26 cellular contexts compared by ENCODE assay signal in genomic region chr16:49654425-49654824, GRCh38.
DNase-seq lines count a peak whose midpoint lies in the region; ATAC-seq, FAIRE-seq and TF ChIP-seq lines count a peak whose summit lies in the region.
"Had no signal": no experiment of that assay in that cellular context is flagged by ENCODE, and none has a peak within 500 bp of the region (broad histone marks: within the 10 kb centered on the region; RNA-seq: fewer than 3 reads in every experiment).

No MANE protein-coding gene starts in this region.

- no peak for TF ChIP-seq CTCF in H9 (conservative IDR thresholded peaks at IDR 0.05)
- no peak for TF ChIP-seq CTCF in H1 (IDR thresholded peaks at IDR 0.05; ENCODE audit: control extremely low read depth in 1 of 3, insufficient read depth in 1 of 3, low read depth in 1 of 3, low read length in 3 of 3)
- TF ChIP-seq CTCF in osteoblast (IDR thresholded peaks at IDR 0.05; ENCODE audit: extremely low read depth, low read depth, low read length) = no peak

- no peak overlapping the region for H3K27ac ChIP-seq in H9 (ENCODE audit: insufficient read length, low read depth, low read length)
- H3K27ac ChIP-seq in H1 (ENCODE audit: low read depth, low read length) = no peak overlapping the region
- no peak overlapping the region for H3K27ac ChIP-seq in osteoblast (ENCODE audit: low read depth, low read length)
- H3K27ac ChIP-seq: BLaER1 had no signal

- no peak overlapping the region for H2AK5ac ChIP-seq in H9 (ENCODE audit: insufficient read length, low read length)
- H2AK5ac ChIP-seq in H1 (ENCODE audit: low read depth, low read length) = no peak overlapping the region

- H2AFZ ChIP-seq in H9 (ENCODE audit: low read length) = no peak overlapping the region
- H2AFZ ChIP-seq in H1 (ENCODE audit: low read length) = no peak overlapping the region
- no peak overlapping the region for H2AFZ ChIP-seq in osteoblast (ENCODE audit: low read length)

- H2BK15ac ChIP-seq in H9 (ENCODE audit: low read depth, low read length) = no peak overlapping the region
- 0 out of 2 replicates have a peak overlapping the region, but pooled peaks have one; percentile 46 for H2BK15ac ChIP-seq in H1 (ENCODE audit: low read length)

- H3K4me3 ChIP-seq in H1 (ENCODE audit: extremely low read depth in 1 of 4, insufficient read depth in 2 of 4, low read depth in 3 of 4, low read length in 4 of 4) (no peak overlapping the region), osteoblast (ENCODE audit: insufficient read depth, low read length) (no peak overlapping the region)
- H3K4me3 ChIP-seq: BLaER1 had no signal

- no peak overlapping the region for H3K18ac ChIP-seq in H9 (ENCODE audit: insufficient read length, low read depth, low read length)
- no peak overlapping the region for H3K18ac ChIP-seq in H1 (ENCODE audit: extremely low read depth, low read length)

- H3K27me3 ChIP-seq in H9 (ENCODE audit: insufficient read depth, low read length) (no peaks in the 10 kb centered on the region), H1 (replicated peaks in 1 of 4; ENCODE audit: control insufficient read depth in 3 of 4, extremely low read depth in 1 of 4, insufficient read depth in 3 of 4, low read length in 3 of 4) (no peaks in the 10 kb centered on the region), osteoblast (ENCODE audit: insufficient read depth, low read length) (no peaks in the 10 kb centered on the region)
- H3K27me3 ChIP-seq: BE2C, BLaER1 had no signal

- no CpG with 5 or more reads among the region's 4 CpGs for WGBS in H9 (ENCODE audit: extremely low coverage, insufficient read length, low lambda C conversion rate)
- WGBS in H1 (ENCODE audit: extremely low coverage in 1 of 2, insufficient coverage in 1 of 2, insufficient read length in 1 of 2, insufficient replicate concordance in 2 of 2, low coverage in 1 of 2, low lambda C conversion rate in 2 of 2, missing lambda C conversion rate in 1 of 2), 2 experiments = 100% methylated on average over 4 of the region's 4 CpGs; no CpG with 5 or more reads in 1 of the 2 experiments

- no peak for FAIRE-seq in H1 (lab: Jason Lieb, UNC)
- FAIRE-seq: A204.1, D721Med, G401.6, GM12891, GM19239 had no signal

- no peaks in the 10 kb centered on the region for H3K9me3 ChIP-seq in H9 (ENCODE audit: control insufficient read depth, low read depth, low read length)
- H3K9me3 ChIP-seq in H1 (ENCODE audit: insufficient read depth in 2 of 2, low read depth in 1 of 2, low read length in 1 of 2) = no peaks in the 10 kb centered on the region
- H3K9me3 ChIP-seq in osteoblast (ENCODE audit: low read depth, low read length) = no peaks in the 10 kb centered on the region
- H3K9me3 ChIP-seq: BE2C, BLaER1, Caco-2 had no signal

- H3K56ac ChIP-seq in H9 (ENCODE audit: insufficient read length, low read depth, low read length) (no peak overlapping the region), H1 (replicated peaks; ENCODE audit: insufficient read length, low read depth, low read length) (no peak overlapping the region)

- no peaks in the 10 kb centered on the region for H4K20me1 ChIP-seq in H9 (ENCODE audit: control insufficient read depth, insufficient read depth, insufficient read length)
- H4K20me1 ChIP-seq in H1 (replicated peaks in 1 of 2; ENCODE audit: control insufficient read depth in 1 of 2, insufficient read depth in 2 of 2, low read length in 2 of 2) = no peaks in the 10 kb centered on the region
- no peaks in the 10 kb centered on the region for H4K20me1 ChIP-seq in osteoblast (ENCODE audit: insufficient read depth, low read length)
- H4K20me1 ChIP-seq: BLaER1 had no signal

- H3K4me1 Mint-ChIP-seq in H9 = peaks cover 11 to 24% of the 10 kb centered on the region in 2 experiments
- H3K4me1 Mint-ChIP-seq: CD14-positive monocyte; CD4-positive, alpha-beta memory T cell; CD8-positive, alpha-beta memory T cell had no signal

- H3K23me2 ChIP-seq in H9 (ENCODE audit: insufficient read length, low read depth, low read length, poor library complexity, severe bottlenecking) (no peaks in the 10 kb centered on the region), H1 (ENCODE audit: low read depth, low read length) (no peaks in the 10 kb centered on the region)

- peaks cover 0 to 2% (median 0%) of the 10 kb centered on the region in 3 experiments; a peak in 3 of 7 replicates for H3K36me3 Mint-ChIP-seq in H9 (ENCODE audit: insufficient read depth in 1 of 3, low read depth in 3 of 3)
- H3K36me3 Mint-ChIP-seq: CD14-positive monocyte; CD4-positive, alpha-beta memory T cell; CD4-positive, CD25-positive, alpha-beta regulatory T cell; CD8-positive, alpha-beta memory T cell had no signal

- no peak overlapping the region for H3T11ph ChIP-seq in H9 (ENCODE audit: low read length)

- no peak overlapping the region for H3K4me3 Mint-ChIP-seq in H9
- H3K4me3 Mint-ChIP-seq: CD14-positive monocyte; CD4-positive, alpha-beta memory T cell; CD4-positive, CD25-positive, alpha-beta regulatory T cell; CD8-positive, alpha-beta memory T cell had no signal

- H3K4me1 ChIP-seq in H9 (ENCODE audit: insufficient read depth, low read length) (no peaks in the 10 kb centered on the region), H1 (replicated peaks in 1 of 4; ENCODE audit: control insufficient read depth in 3 of 4, insufficient read depth in 4 of 4, low read length in 3 of 4) (peaks cover 0 to 6% (median 0%) of the 10 kb centered on the region in 4 experiments; a peak in 2 of 7 replicates), osteoblast (ENCODE audit: insufficient read depth, low read length) (peaks cover 26% of the 10 kb centered on the region)
- H3K4me1 ChIP-seq: Caco-2 had no signal

- H4K5ac ChIP-seq in H9 (ENCODE audit: insufficient read length, low read depth, low read length) = no peak overlapping the region
- no peak overlapping the region for H4K5ac ChIP-seq in H1 (ENCODE audit: insufficient read length, low read depth, low read length)

- H3K9me3 Mint-ChIP-seq in H9 = peaks cover 0 to 2% of the 10 kb centered on the region in 2 experiments; a peak in 1 of 5 replicates

- no peak overlapping the region for H3K4ac ChIP-seq in H9 (ENCODE audit: low read depth, low read length)
- H3K4ac ChIP-seq in H1 (replicated peaks; ENCODE audit: insufficient read length, low read depth, low read length) = no peak overlapping the region

- TF ChIP-seq POLR2A in H1 (IDR thresholded peaks at IDR 0.05; ENCODE audit: control extremely low read depth in 1 of 2, low read depth in 2 of 2, low read length in 2 of 2) = no peak

- peak overlapping the region; percentile 12; the same call in 1 of the 2 replicates for H3K14ac ChIP-seq in H9 (ENCODE audit: insufficient read depth, low read length)
- H3K14ac ChIP-seq in H1 (ENCODE audit: insufficient read length) = no peak overlapping the region

- no peaks in the 10 kb centered on the region; the same call in 1 of the 2 replicates for H3K27me3 Mint-ChIP-seq in H9 (ENCODE audit: low read depth)
- H3K27me3 Mint-ChIP-seq: CD4-positive, CD25-positive, alpha-beta regulatory T cell had no signal

- POLR2A ChIA-PET in H1 (lab: Charles Lee; ENCODE audit: partially characterized antibody) = interaction anchor here (1.2 to 2.3 kb wide), 2 partner anchors 9 to 44 kb away, joined by 8 read pairs; no protein-coding TSS in a partner anchor

- H3K27ac Mint-ChIP-seq in H9 = peak overlapping the region in 1 of 3 experiments; percentile 40; a peak in 1 of 7 replicates
- H3K27ac Mint-ChIP-seq: CD14-positive monocyte; CD4-positive, alpha-beta memory T cell; CD8-positive, alpha-beta memory T cell had no signal

- H3K4me2 ChIP-seq in H9 (ENCODE audit: insufficient read depth, insufficient read length, low read length) (no peak overlapping the region), H1 (ENCODE audit: insufficient read depth in 1 of 2, low read depth in 2 of 2, low read length in 2 of 2) (no peak overlapping the region), osteoblast (ENCODE audit: insufficient read depth, low read length) (no peak overlapping the region)
- H3K4me2 ChIP-seq: BLaER1 had no signal

- H2BK120ac ChIP-seq in H9 (ENCODE audit: low read depth, low read length, poor library complexity, severe bottlenecking) = no peak overlapping the region
- H2BK120ac ChIP-seq in H1 (replicated peaks; ENCODE audit: low read depth, low read length) = no peak overlapping the region

- H3K9ac ChIP-seq in H9 (ENCODE audit: extremely low read depth, insufficient read length, low read length) (no peak overlapping the region), H1 (replicated peaks in 1 of 4; ENCODE audit: extremely low read depth in 1 of 4, low read depth in 3 of 4, low read length in 3 of 4) (no peak overlapping the region)
- H3K9ac ChIP-seq: BLaER1 had no signal

- H3K79me2 ChIP-seq in H9 (ENCODE audit: insufficient read depth, low read length) = no peaks in the 10 kb centered on the region
- peaks cover 0 to 3% of the 10 kb centered on the region in 2 experiments; a peak in 1 of 4 replicates for H3K79me2 ChIP-seq in H1 (ENCODE audit: control insufficient read depth in 1 of 2, insufficient read depth in 2 of 2, low read length in 2 of 2)
- no peaks in the 10 kb centered on the region for H3K79me2 ChIP-seq in osteoblast (ENCODE audit: insufficient read depth, low read length)

- no peak overlapping the region for H2BK20ac ChIP-seq in H9 (ENCODE audit: low read depth, low read length, poor library complexity, severe bottlenecking)
- no peak overlapping the region for H2BK20ac ChIP-seq in H1 (ENCODE audit: low read length)

- H2BK12ac ChIP-seq in H9 (ENCODE audit: insufficient read length, low read depth, low read length) (no peak overlapping the region), H1 (ENCODE audit: low read depth, low read length) (no peak overlapping the region)

- no peak overlapping the region for H4K8ac ChIP-seq in H9 (replicated peaks; ENCODE audit: insufficient read length, low read depth, low read length)
- no peak overlapping the region for H4K8ac ChIP-seq in H1 (ENCODE audit: extremely low read depth, insufficient read depth, low read length)

- ATAC-seq in left lobe of liver = peak; percentile 53
- ATAC-seq in HG03025 (IDR thresholded peaks at IDR 0.05; ENCODE audit: low FRiP score, unreplicated experiment) = no peak

- no peak for TF ChIP-seq RAD21 in H1 (IDR thresholded peaks at IDR 0.05 in 1 of 2, conservative IDR thresholded peaks at IDR 0.05 in 1 of 2; ENCODE audit: low read depth in 2 of 2, low read length in 2 of 2)

- no peaks in the 10 kb centered on the region for H3K79me1 ChIP-seq in H9 (ENCODE audit: insufficient read depth, low read depth, low read length, poor library complexity, severe bottlenecking)
- 0 out of 2 replicates have a peak, but pooled peaks cover 2% of the 10 kb centered on the region for H3K79me1 ChIP-seq in H1 (ENCODE audit: low read depth, low read length)

- H4K91ac ChIP-seq in H9 (ENCODE audit: insufficient read length, low read depth, low read length) (no peak overlapping the region), H1 (replicated peaks; ENCODE audit: insufficient read length, low read length) (no peak overlapping the region)

- CTCF ChIA-PET in H1 (lab: Charles Lee; ENCODE audit: partially characterized antibody) = interaction anchor here (0.7 to 2.2 kb wide), 4 partner anchors 10 to 88 kb away, joined by 3 to 11 read pairs (median 3); no protein-coding TSS in a partner anchor

- no peaks in the 10 kb centered on the region for H3K36me3 ChIP-seq in H1 (ENCODE audit: control insufficient read depth in 2 of 4, insufficient read depth in 4 of 4, low read length in 3 of 4)
- no peaks in the 10 kb centered on the region for H3K36me3 ChIP-seq in osteoblast (ENCODE audit: insufficient read depth, low read length)
- H3K36me3 ChIP-seq: BE2C, BLaER1 had no signal

- H2BK5ac ChIP-seq in H9 (ENCODE audit: insufficient read length, low read length) = no peak overlapping the region
- H2BK5ac ChIP-seq in H1 (ENCODE audit: low read depth, low read length) = no peak overlapping the region

- TF ChIP-seq EP300 in H1 (IDR thresholded peaks at IDR 0.05; ENCODE audit: borderline replicate concordance in 1 of 2, low read depth in 2 of 2, low read length in 2 of 2) = no peak

- no peak for DNase-seq in H9
- DNase-seq in H1 (ENCODE audit: low read depth in 1 of 2, low spot score in 2 of 2) = no peak
- no peak for DNase-seq in left lobe of liver (ENCODE audit: low spot score)
- DNase-seq in osteoblast (ENCODE audit: insufficient read length, low spot score, missing footprints) = peak; percentile 48
- no peak for DNase-seq in HPDE6-E6E7 (ENCODE audit: extremely low spot score)
- no peak for DNase-seq in Ammon's horn (ENCODE audit: low spot score)
- DNase-seq: 8988T; ACHN; AML-193; BE2C; C1 segment of cervical spinal cord; Caco-2; Calu3; CD4-positive, alpha-beta memory T cell; CD4-positive, CD25-positive, alpha-beta regulatory T cell; CD8-positive, alpha-beta memory T cell; DMS79 treated with DMSO at 0.1 percent for 48 hours; GF-D8 had no signal

- H3K23ac ChIP-seq in H9 (ENCODE audit: insufficient read length, low read depth, low read length) = no peak overlapping the region
- H3K23ac ChIP-seq in H1 (ENCODE audit: insufficient read length) = no peak overlapping the region
